8 cellular contexts compared by ENCODE assay signal in the genomic region with DNA sequence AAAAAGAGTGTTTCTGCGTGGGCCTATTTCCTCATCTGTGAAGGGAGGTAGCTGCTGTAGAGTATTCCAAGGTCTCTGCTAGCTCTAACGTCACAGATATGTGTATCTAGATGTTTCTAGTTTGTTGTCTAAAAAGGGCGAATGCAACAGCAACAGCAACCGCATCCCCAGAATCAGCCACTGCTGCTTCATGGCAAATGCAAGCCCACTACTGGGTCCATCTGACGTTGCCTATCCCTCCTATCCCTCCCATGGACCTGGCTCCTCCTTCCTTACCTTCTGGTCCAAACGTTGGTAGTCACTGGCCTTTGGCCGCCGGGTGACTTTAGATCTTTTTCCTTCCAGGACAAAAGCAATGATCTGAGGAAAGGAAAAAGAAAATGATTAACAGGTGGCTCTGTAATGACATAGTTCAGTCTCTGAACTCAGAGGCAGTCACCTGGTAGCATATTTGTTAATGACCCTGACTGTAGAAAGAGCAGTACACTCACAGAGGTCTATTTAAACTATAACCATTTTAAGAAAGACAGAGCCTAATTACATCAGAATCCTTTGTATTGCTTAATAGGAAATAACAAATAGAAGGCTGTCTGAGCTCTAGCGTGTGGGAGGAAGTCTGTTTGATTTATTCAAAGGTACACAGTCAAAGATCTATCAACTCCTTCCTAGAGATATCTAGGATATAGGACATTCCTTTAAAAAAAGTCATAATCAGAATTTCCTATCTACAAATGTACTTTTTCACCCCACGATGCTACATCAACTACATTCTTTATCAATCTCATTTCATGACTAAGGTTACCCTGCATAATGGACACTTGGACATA. TPM values are rescaled to one million over a fixed set of nuclear protein-coding genes. Genes with fewer than 3 reads are reported as not detected.
DNase-seq lines count a peak whose midpoint lies in the region; ATAC-seq and TF ChIP-seq lines count a peak whose summit lies in the region.

No MANE protein-coding gene starts in this region.

- H3K36me3 Mint-ChIP-seq in activated naive CD8-positive, alpha-beta T cell = peaks cover 33% of the 10 kb centered on the region

- no peaks in the 10 kb centered on the region for H3K9me3 ChIP-seq in heart right ventricle

- H3K36me3 ChIP-seq in heart right ventricle = peaks cover 0 to 67% (median 45%) of the 10 kb centered on the region in 9 donors
- H3K36me3 ChIP-seq in urinary bladder (ENCODE audit: insufficient read depth) = no peaks in the 10 kb centered on the region

- no peaks in the 10 kb centered on the region for H3K27me3 ChIP-seq in heart right ventricle

- intact Hi-C loops in heart right ventricle (cut with DNase I) = no loop called here
- intact Hi-C loops in Right ventricle myocardium inferior (cut with DNase I) = no loop called here

- DNase-seq in heart right ventricle (no peak), Right ventricle myocardium inferior (ENCODE audit: missing footprints) (no peak), left lobe of liver (ENCODE audit: low spot score) (peak; percentile 83), NCI-H82 treated with DMSO at 0.1 percent for 48 hours (lab: John Stamatoyannopoulos, UW; ENCODE audit: unreplicated experiment) (no peak), NCI-H2081 treated with DMSO at 0.1 percent for 48 hours (lab: John Stamatoyannopoulos, UW) (no peak)

- H3K4me3 ChIP-seq in heart right ventricle (peak overlapping the region in 8 of 10 donors; percentile 62 to 90 (median 74)), urinary bladder (ENCODE audit: low read depth, low read length) (peak overlapping the region; percentile 14)

- peak overlapping the region; percentile 99 for H3K4me3 Mint-ChIP-seq in activated naive CD8-positive, alpha-beta T cell

- no peak for TF ChIP-seq CTCF in heart right ventricle (IDR thresholded peaks at IDR 0.05)

- H3K27ac Mint-ChIP-seq in activated naive CD8-positive, alpha-beta T cell = peak overlapping the region; percentile 100

- no peaks in the 10 kb centered on the region for H3K9me3 Mint-ChIP-seq in activated naive CD8-positive, alpha-beta T cell (ENCODE audit: low read depth)

- no peaks in the 10 kb centered on the region for H3K27me3 Mint-ChIP-seq in activated naive CD8-positive, alpha-beta T cell

- 52 to 62% methylated on average over 10 of the region's 10 CpGs for WGBS in heart right ventricle, 2 donors
- WGBS in urinary bladder = 59% methylated on average over 10 of the region's 10 CpGs

- no peak for ATAC-seq in heart right ventricle
- no peak for ATAC-seq in Right ventricle myocardium inferior
- peak; percentile 53 for ATAC-seq in left lobe of liver
- no peak for ATAC-seq in GM21515 (IDR thresholded peaks at IDR 0.05; ENCODE audit: unreplicated experiment)

- peak overlapping the region in 2 of 10 donors; percentile 96 to 98 for H3K27ac ChIP-seq in heart right ventricle
- H3K27ac ChIP-seq in urinary bladder (ENCODE audit: low read depth) = no peak overlapping the region

- H3K4me1 Mint-ChIP-seq in activated naive CD8-positive, alpha-beta T cell (ENCODE audit: low read depth) = peaks cover 67% of the 10 kb centered on the region

- H3K4me1 ChIP-seq in heart right ventricle = peaks cover 14 to 79% (median 49%) of the 10 kb centered on the region in 9 donors
- H3K4me1 ChIP-seq in urinary bladder (ENCODE audit: insufficient read depth) = peaks cover 2% of the 10 kb centered on the region

RNA-seq across cellular contexts. Expression of a gene that starts 2.9 kb away (rescaled TPM):
- 10 to 100 TPM; 66.2 to 99.9 (median 78.4) TPM for total RNA-seq in heart right ventricle
- 10 to 100 TPM; 12.1 to 23.0 TPM for polyA plus RNA-seq in heart right ventricle
- 65.6 TPM for total RNA-seq in Right ventricle myocardium inferior
- 89.6 TPM for total RNA-seq in left lobe of liver
- 58.7 TPM for total RNA-seq in urinary bladder
- polyA plus RNA-seq in urinary bladder = 81.0 TPM

RNA-seq across cellular contexts. Expression of a gene that starts 29.5 kb away (rescaled TPM):
- total RNA-seq in heart right ventricle (10 to 100 TPM; 27.9 to 87.4 (median 35.6) TPM), Right ventricle myocardium inferior (44.8 TPM), left lobe of liver (113 TPM), urinary bladder (22.5 TPM)
- polyA plus RNA-seq in heart right ventricle (10 to 100 TPM; 20.3 to 52.4 TPM), urinary bladder (34.4 TPM)

RNA-seq across cellular contexts. Expression of a gene that starts 29.7 kb away (rescaled TPM):
- total RNA-seq in heart right ventricle (10 to 100 TPM in 1 of 10 donors, 1 to 10 TPM in 9; 7.3 to 12.5 (median 8.8) TPM), Right ventricle myocardium inferior (10.2 TPM), left lobe of liver (12.7 TPM), urinary bladder (19.4 TPM)
- polyA plus RNA-seq in heart right ventricle (10 to 100 TPM; 11.4 to 23.8 TPM), urinary bladder (21.0 TPM)
